In genomic region chr4:99821918-99822503, GRCh38 we compare ENCODE assay signal across 8 cellular contexts. TPM values are rescaled to one million over a fixed set of nuclear protein-coding genes. Genes with fewer than 3 reads are reported as not detected.
DNase-seq lines count a peak whose midpoint lies in the region; ATAC-seq and TF ChIP-seq lines count a peak whose summit lies in the region.

No MANE protein-coding gene starts in this region.

- H3K4me3 Mint-ChIP-seq in stimulated activated naive CD8-positive, alpha-beta T cell treated with anti-CD3 and anti-CD28 coated beads, Interleukin-15, Interleukin-2, amounts not matched to agents 100 ng/mL and 50 ng/mL, for 24 hours, result peak overlapping the region; percentile 40
- no peak overlapping the region for H3K4me3 Mint-ChIP-seq in glutamatergic neuron (ENCODE audit: unreplicated experiment)

- no peak overlapping the region for H3K4me3 ChIP-seq in ascending aorta
- no peak overlapping the region for H3K4me3 ChIP-seq in ovary

- H3K27ac Mint-ChIP-seq in stimulated activated naive CD8-positive, alpha-beta T cell treated with anti-CD3 and anti-CD28 coated beads, Interleukin-15, Interleukin-2, amounts not matched to agents 100 ng/mL and 50 ng/mL, for 24 hours, result peak overlapping the region; percentile 65
- no peak overlapping the region for H3K27ac Mint-ChIP-seq in glutamatergic neuron (ENCODE audit: unreplicated experiment)

- TF ChIP-seq EP300 in ovary (IDR thresholded peaks at IDR 0.05), result no peak

- TF ChIP-seq POLR2A in ovary (IDR thresholded peaks at IDR 0.05), result no peak

- H3K36me3 ChIP-seq in ascending aorta, result no peaks in the 10 kb centered on the region
- H3K36me3 ChIP-seq in ovary, result no peaks in the 10 kb centered on the region

- peaks cover 88% of the 10 kb centered on the region for H3K4me1 Mint-ChIP-seq in stimulated activated naive CD8-positive, alpha-beta T cell treated with anti-CD3 and anti-CD28 coated beads, Interleukin-15, Interleukin-2, amounts not matched to agents 100 ng/mL and 50 ng/mL, for 24 hours (ENCODE audit: low read depth)
- H3K4me1 Mint-ChIP-seq in glutamatergic neuron (ENCODE audit: low read depth, unreplicated experiment), result peaks cover 10% of the 10 kb centered on the region

- DNase-seq in stimulated activated naive CD8-positive, alpha-beta T cell treated with anti-CD3 and anti-CD28 coated beads, Interleukin-15, Interleukin-2, amounts not matched to agents 100 U/mL and 50 U/mL, for 24 hours, result no peak
- DNase-seq in SKM-1 (lab: John Stamatoyannopoulos, UW; ENCODE audit: unreplicated experiment) (peak; percentile 96), ascending aorta (ENCODE audit: low spot score in 2 of 2) (no peak), ovary (no peak), NCI-H1694 (lab: John Stamatoyannopoulos, UW) (no peak), glutamatergic neuron (no peak)

- no peaks in the 10 kb centered on the region for H3K9me3 ChIP-seq in ascending aorta
- no peaks in the 10 kb centered on the region for H3K9me3 ChIP-seq in ovary

- no peaks in the 10 kb centered on the region for H3K27me3 Mint-ChIP-seq in stimulated activated naive CD8-positive, alpha-beta T cell treated with anti-CD3 and anti-CD28 coated beads, Interleukin-15, Interleukin-2, amounts not matched to agents 100 ng/mL and 50 ng/mL, for 24 hours
- H3K27me3 Mint-ChIP-seq in glutamatergic neuron (ENCODE audit: unreplicated experiment), result no peaks in the 10 kb centered on the region

- ATAC-seq in stimulated activated naive CD8-positive, alpha-beta T cell treated with anti-CD3 and anti-CD28 coated beads, Interleukin-15, Interleukin-2, amounts not matched to agents 100 U/mL and 50 U/mL, for 24 hours, result no peak
- peak; percentile 83 for ATAC-seq in HG03064 (IDR thresholded peaks at IDR 0.05; ENCODE audit: low read depth, unreplicated experiment)

- WGBS in ovary, 3 donors, result 78 to 87% (median 78%) methylated on average over 4 of the region's 4 CpGs

- H3K27me3 ChIP-seq in ascending aorta (no peaks in the 10 kb centered on the region), ovary (no peaks in the 10 kb centered on the region)

- H3K4me1 ChIP-seq in ascending aorta, result no peaks in the 10 kb centered on the region
- no peaks in the 10 kb centered on the region for H3K4me1 ChIP-seq in ovary (ENCODE audit: insufficient read depth)

- TF ChIP-seq CTCF in ascending aorta (IDR thresholded peaks at IDR 0.05) (no peak), ovary (IDR thresholded peaks at IDR 0.05) (no peak), glutamatergic neuron (IDR thresholded peaks at IDR 0.05; ENCODE audit: partially characterized antibody, unreplicated experiment) (no peak)

- H3K27ac ChIP-seq in ascending aorta (no peak overlapping the region), ovary (no peak overlapping the region)

- intact Hi-C loops in ascending aorta (cut with DNase I) (no loop called here), ovary (cut with DNase I) (no loop called here)

- H3K36me3 Mint-ChIP-seq in stimulated activated naive CD8-positive, alpha-beta T cell treated with anti-CD3 and anti-CD28 coated beads, Interleukin-15, Interleukin-2, amounts not matched to agents 100 ng/mL and 50 ng/mL, for 24 hours (ENCODE audit: low read depth), result peaks cover 23% of the 10 kb centered on the region
- H3K36me3 Mint-ChIP-seq in glutamatergic neuron (ENCODE audit: unreplicated experiment), result no peaks in the 10 kb centered on the region

- no peaks in the 10 kb centered on the region for H3K9me3 Mint-ChIP-seq in stimulated activated naive CD8-positive, alpha-beta T cell treated with anti-CD3 and anti-CD28 coated beads, Interleukin-15, Interleukin-2, amounts not matched to agents 100 ng/mL and 50 ng/mL, for 24 hours
- no peaks in the 10 kb centered on the region for H3K9me3 Mint-ChIP-seq in glutamatergic neuron (ENCODE audit: unreplicated experiment)

RNA-seq across cellular contexts. Expression of gene DAPP1, which starts 5.4 kb away (rescaled TPM):
- total RNA-seq in ascending aorta (not detected), ovary (1 to 10 TPM in 2 of 7 donors, under 1 TPM in 5; 0.40 to 4.1 (median 0.65) TPM), glutamatergic neuron (ENCODE audit: unreplicated experiment) (not detected)
- polyA plus RNA-seq in ovary, result 1 to 10 TPM in 1 of 2 donors, under 1 TPM in 1; 0.34 to 1.6 TPM
